1 cellular context compared by ENCODE assay signal in genomic region chr11:65540290-65541092, GRCh38.
A peak's percentile ranks its signal among the peaks of the same experiment; 100 is the strongest.
TF ChIP-seq lines count a peak whose summit lies in the region.

No MANE protein-coding gene starts in this region.

TF ChIP-seq in GM12878, 131 proteins besides CTCF, POLR2A, EP300 and RAD21 (continued from another document and continues in another):
- TF ChIP-seq NKRF (conservative IDR thresholded peaks at IDR 0.05) (peak; percentile 81), BACH1 (IDR thresholded peaks at IDR 0.05; ENCODE audit: borderline replicate concordance) (peak; percentile 94), BCL11A (IDR thresholded peaks at IDR 0.05; ENCODE audit: low read depth, low read length) (no peak), RUNX3 (IDR thresholded peaks at IDR 0.05; ENCODE audit: low read length) (peak; percentile 41), ZNF217 (IDR thresholded peaks at IDR 0.05) (no peak), YY1 (IDR thresholded peaks at IDR 0.05; ENCODE audit: low read depth, low read length) (peak; percentile 70; the same call in 1 of the 2 replicates), ZSCAN29 (IDR thresholded peaks at IDR 0.05) (no peak), RELA (IDR thresholded peaks at IDR 0.05; ENCODE audit: borderline replicate concordance, partially characterized antibody) (no peak), ZNF622 (IDR thresholded peaks at IDR 0.05) (no peak), SREBF2 (IDR thresholded peaks at IDR 0.05; ENCODE audit: low read length) (no peak), SP1 (IDR thresholded peaks at IDR 0.05; ENCODE audit: low read depth, low read length) (peak; percentile 34), TCF3 (IDR thresholded peaks at IDR 0.05; ENCODE audit: borderline replicate concordance, insufficient read depth, low read depth, low read length) (0 out of 2 replicates have a peak, but pooled peaks have one; percentile 7), ZBTB40 (IDR thresholded peaks at IDR 0.05; ENCODE audit: borderline replicate concordance) (peak; percentile 61; the same call in 1 of the 2 replicates), USF1 (IDR thresholded peaks at IDR 0.05; ENCODE audit: borderline replicate concordance, extremely low read length, insufficient read depth, low read depth, low read length) (no peak), E4F1 (IDR thresholded peaks at IDR 0.05; ENCODE audit: borderline replicate concordance, partially characterized antibody) (no peak), CEBPZ (IDR thresholded peaks at IDR 0.05; ENCODE audit: low read depth, low read length) (no peak), HDAC2 (IDR thresholded peaks at IDR 0.05) (0 out of 2 replicates have a peak, but pooled peaks have one; percentile 59), SIX5 (IDR thresholded peaks at IDR 0.05; ENCODE audit: low read depth, low read length, severe bottlenecking) (no peak), CHD1 (IDR thresholded peaks at IDR 0.05; ENCODE audit: low read depth, low read length) (no peak), ZBTB33 (IDR thresholded peaks at IDR 0.05) (no peak), KLF5 (IDR thresholded peaks at IDR 0.05; ENCODE audit: partially characterized antibody) (no peak), ZBTB4 (CRISPR knock-in tag; IDR thresholded peaks at IDR 0.05) (no peak), EGR1 (IDR thresholded peaks at IDR 0.05; ENCODE audit: borderline replicate concordance in 1 of 2, low read depth in 2 of 2, low read length in 2 of 2) (peak; percentile 61 to 93), NR2C1 (IDR thresholded peaks at IDR 0.05) (peak; percentile 69; the same call in 1 of the 2 replicates), POLR2AphosphoS5 (IDR thresholded peaks at IDR 0.05; ENCODE audit: low read length) (peak; percentile 68; the same call in 1 of the 2 replicates), CBFB (IDR thresholded peaks at IDR 0.05; ENCODE audit: low read depth) (no peak), RELB (IDR thresholded peaks at IDR 0.05; ENCODE audit: low read depth) (0 out of 2 replicates have a peak, but pooled peaks have one; percentile 36), E2F4 (IDR thresholded peaks at IDR 0.05; ENCODE audit: low read depth, low read length) (no peak; the same call in 1 of the 2 replicates), STAT1 (conservative IDR thresholded peaks at IDR 0.05) (no peak), BRCA1 (IDR thresholded peaks at IDR 0.05; ENCODE audit: low read depth, low read length) (no peak), TBL1XR1 (IDR thresholded peaks at IDR 0.05; ENCODE audit: low read depth, low read length) (no peak), SMARCA5 (IDR thresholded peaks at IDR 0.05) (peak; percentile 87), MLLT1 (IDR thresholded peaks at IDR 0.05) (no peak)
